In the genomic region with DNA sequence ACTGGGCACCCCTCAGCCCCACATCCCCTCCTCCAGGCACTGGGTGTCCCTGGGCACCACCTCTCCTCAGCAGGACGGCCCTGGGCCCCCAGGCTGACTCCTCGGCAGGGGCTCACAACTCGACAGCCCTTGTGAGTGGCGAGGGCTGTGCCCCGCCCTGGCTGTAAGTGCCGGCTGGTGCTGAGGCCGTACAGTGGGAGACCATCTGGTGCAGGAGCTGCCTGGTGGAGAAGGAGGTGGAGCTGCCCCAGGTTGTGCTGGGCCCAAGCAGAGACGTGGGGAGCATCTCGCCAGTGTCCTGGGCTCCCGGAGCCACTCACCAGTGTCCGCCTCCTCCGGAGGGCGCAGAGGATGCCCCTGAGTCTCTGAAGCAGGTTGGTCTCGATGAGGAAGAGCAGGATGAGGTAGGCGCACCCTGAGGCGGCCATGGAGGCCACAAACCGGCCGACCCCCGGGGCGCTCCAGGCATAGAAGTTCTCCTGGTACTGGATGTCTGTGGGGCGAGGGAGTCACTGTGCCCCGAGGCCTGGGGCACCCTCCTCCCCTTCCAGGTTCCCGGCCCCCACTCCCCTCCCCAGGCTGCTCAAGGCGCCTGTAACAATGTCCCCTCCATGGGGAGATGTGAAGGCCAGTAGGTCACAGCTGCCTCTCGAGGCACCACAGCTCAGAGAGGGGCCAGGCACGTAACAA, we compare ENCODE assay signal across 15 cellular contexts.
"Had no signal": no experiment of that assay in that cellular context is flagged by ENCODE, and none has a peak within 500 bp of the region (broad histone marks: within the 10 kb centered on the region; RNA-seq: fewer than 3 reads in every experiment).

No MANE protein-coding gene starts in this region.

- H3K27ac Mint-ChIP-seq: activated naive CD8-positive, alpha-beta T cell; activated T-helper 1 cell treated with anti-CD3 and anti-CD28 coated beads, Interleukin-12 subunit alpha, Interleukin-12 subunit beta, Interleukin-2, Interleukin-4 antibody, amounts not matched to agents 30 ng/mL and 10 ng/mL and 1 ng/mL, durations not matched to agents 14 hours and 24 hours and 36 hours; nephron progenitor cell had no signal

- DNase-seq: activated CD4-positive, alpha-beta T cell treated with anti-CD3 and anti-CD28 coated beads, Interleukin-2, amount 50 U/mL, for 48 hours; dermis blood vessel endothelial cell; effector memory CD4-positive, alpha-beta T cell; hypothalamus; islet precursor cell; nephron progenitor cell; occipital lobe; stimulated activated CD8-positive, alpha-beta memory T cell treated with anti-CD3 and anti-CD28 coated beads, Interleukin-4, amount 100 ng/mL, for 48 hours; stimulated activated naive CD4-positive, alpha-beta T cell; T-helper 2 cell; thyroid gland had no signal

- H3K9me3 Mint-ChIP-seq: activated T-helper 1 cell treated with anti-CD3 and anti-CD28 coated beads, Interleukin-12 subunit alpha, Interleukin-12 subunit beta, Interleukin-2, Interleukin-4 antibody, amounts not matched to agents 30 ng/mL and 10 ng/mL and 1 ng/mL, durations not matched to agents 14 hours and 24 hours and 36 hours; nephron progenitor cell had no signal

- H3K4me3 ChIP-seq: lung, thyroid gland had no signal

- H3K4me1 ChIP-seq: thyroid gland had no signal

- H3K27me3 ChIP-seq: thyroid gland had no signal

- H3K4me3 Mint-ChIP-seq: activated naive CD8-positive, alpha-beta T cell; activated T-helper 1 cell treated with anti-CD3 and anti-CD28 coated beads, Interleukin-12 subunit alpha, Interleukin-12 subunit beta, Interleukin-2, Interleukin-4 antibody, amounts not matched to agents 30 ng/mL and 10 ng/mL and 1 ng/mL, durations not matched to agents 14 hours and 24 hours and 36 hours had no signal

- H3K27ac ChIP-seq: thyroid gland, VCaP had no signal

- H3K36me3 Mint-ChIP-seq: activated naive CD8-positive, alpha-beta T cell had no signal

- H3K9me3 ChIP-seq: thyroid gland had no signal

- H3K27me3 Mint-ChIP-seq: activated naive CD8-positive, alpha-beta T cell had no signal
